ENCODE assay signal across 34 cellular contexts in genomic region chr12:130588696-130589095, GRCh38.
"Had no signal": no experiment of that assay in that cellular context is flagged by ENCODE, and none has a peak within 500 bp of the region (broad histone marks: within the 10 kb centered on the region; RNA-seq: fewer than 3 reads in every experiment).

No MANE protein-coding gene starts in this region.

- H3K9me3 Mint-ChIP-seq: activated B cell treated with CpG ODN at 0.5 μM for 24 hours had no signal

- ATAC-seq: activated CD8-positive, alpha-beta memory T cell treated with anti-CD3 and anti-CD28 coated beads, Interleukin-2, amount 10 ng/mL, durations not matched to agents 7 days and 5 days; activated T-cell treated with anti-CD3 and anti-CD28 coated beads, Interleukin-2, amount 50 U/mL, for 72 hours; activated T-helper 17 cell treated with anti-CD3 and anti-CD28 coated beads, Interleukin-2, amount 50 U/mL, for 72 hours; Panc1 had no signal

- H3K27ac Mint-ChIP-seq: activated B cell treated with CpG ODN at 0.5 μM for 24 hours; activated CD4-positive, alpha-beta memory T cell treated with anti-CD3 and anti-CD28 coated beads, Interleukin-2, amount 10 ng/mL, durations not matched to agents 7 days and 5 days; activated CD8-positive, alpha-beta memory T cell treated with anti-CD3 and anti-CD28 coated beads, Interleukin-2, amount 10 ng/mL, durations not matched to agents 7 days and 5 days; activated naive CD8-positive, alpha-beta T cell treated with anti-CD3 and anti-CD28 coated beads, Interleukin-2, amount 10 ng/mL, durations not matched to agents 7 days and 5 days; activated T-cell treated with anti-CD3 and anti-CD28 coated beads, Interleukin-2, amount 50 U/mL, for 72 hours; activated T-helper 17 cell treated with anti-CD3 and anti-CD28 coated beads, Interleukin-2, amount 50 U/mL, for 72 hours had no signal

- H3K9me3 ChIP-seq: ascending aorta, SJCRH30 had no signal

- H3K36me3 Mint-ChIP-seq: activated CD8-positive, alpha-beta memory T cell treated with anti-CD3 and anti-CD28 coated beads, Interleukin-2, amount 10 ng/mL, durations not matched to agents 7 days and 5 days; activated naive CD8-positive, alpha-beta T cell treated with anti-CD3 and anti-CD28 coated beads, Interleukin-2, amount 10 ng/mL, durations not matched to agents 7 days and 5 days had no signal

- H3K4me3 ChIP-seq: ascending aorta, cardiac muscle cell, SJCRH30 had no signal

- H3K27me3 ChIP-seq: ascending aorta, cardiac muscle cell had no signal

- H3K36me3 ChIP-seq: ascending aorta, cardiac muscle cell, SJCRH30 had no signal

- H3K27ac ChIP-seq: ascending aorta, cardiac muscle cell, SJCRH30, VCaP had no signal

- H3K4me1 ChIP-seq: ascending aorta, SJCRH30 had no signal

- DNase-seq: activated B cell treated with CpG ODN at 0.5 μM for 24 hours; activated CD4-positive, alpha-beta memory T cell treated with anti-CD3 and anti-CD28 coated beads, Interleukin-2, amount 10 ng/mL, durations not matched to agents 7 days and 5 days; activated CD4-positive, alpha-beta T cell treated with anti-CD3 and anti-CD28 coated beads for 48 hours; activated CD4-positive, CD25-positive, alpha-beta regulatory T cell treated with anti-CD3 and anti-CD28 coated beads, Interleukin-2, amount 50 U/mL, for 72 hours; activated CD8-positive, alpha-beta memory T cell treated with anti-CD3 and anti-CD28 coated beads for 24 hours; activated CD8-positive, alpha-beta memory T cell treated with anti-CD3 and anti-CD28 coated beads, Interleukin-2, amount 10 ng/mL, durations not matched to agents 7 days and 5 days; activated effector memory CD4-positive, alpha-beta T cell treated with anti-CD3 and anti-CD28 coated beads, Interleukin-2, amount 50 U/mL, for 16 hours; activated naive CD4-positive, alpha-beta T cell; activated naive CD4-positive, alpha-beta T cell treated with anti-CD3 and anti-CD28 coated beads, Interleukin-2, amount 50 U/mL, for 16 hours; activated naive CD8-positive, alpha-beta T cell treated with anti-CD3 and anti-CD28 coated beads, Interleukin-2, amount 10 ng/mL, durations not matched to agents 7 days and 5 days; activated T-cell treated with anti-CD3 and anti-CD28 coated beads, Interleukin-2, amount 50 U/mL, for 1 hour; activated T-cell treated with anti-CD3 and anti-CD28 coated beads, Interleukin-2, amount 50 U/mL, for 72 hours; amygdala; KG1; MM.1S; MV-4-11; NCI-H1092 treated with DMSO at 0.1 percent for 48 hours; NCI-H1417; NCI-H1694; NCI-H1930; NCI-H2081 treated with DMSO at 0.1 percent for 48 hours; NCI-H345; NCI-H524 treated with DMSO at 0.1 percent for 48 hours; SHP77; SJCRH30; SW 1271; T-helper 1 cell; T-helper 2 cell; T-helper 9 cell had no signal
